ENCODE assay signal across 17 cellular contexts in genomic region chr6:158865769-158866168, GRCh38.
"Had no signal": no experiment of that assay in that cellular context is flagged by ENCODE, and none has a peak within 500 bp of the region (broad histone marks: within the 10 kb centered on the region; RNA-seq: fewer than 3 reads in every experiment).

No MANE protein-coding gene starts in this region.

- H3K27ac ChIP-seq: stomach, thoracic aorta, uterus had no signal

- ATAC-seq: activated T-cell treated with anti-CD3 and anti-CD28 coated beads, Interleukin-2, amount 50 U/mL, for 72 hours had no signal

- DNase-seq: activated CD4-positive, alpha-beta memory T cell treated with anti-CD3 and anti-CD28 coated beads for 36 hours; activated CD4-positive, alpha-beta T cell treated with anti-CD3 and anti-CD28 coated beads for 1 hour; activated gamma-delta T cell treated with Interleukin-2 at 50 U/mL for 16 hours; activated naive CD8-positive, alpha-beta T cell treated with anti-CD3 and anti-CD28 coated beads, Interleukin-2, amount 10 ng/mL, durations not matched to agents 7 days and 5 days; activated T-cell treated with anti-CD3 and anti-CD28 coated beads, Interleukin-2, amount 50 U/mL, for 72 hours; anterior cingulate cortex; cerebellar nuclear complex; erythroblast; hippocampal formation; kidney glomerular epithelial cell; stimulated activated CD4-positive, alpha-beta T cell treated with anti-CD3 and anti-CD28 coated beads, Interleukin-15, amount 100 ng/mL, for 24 hours; stimulated activated CD4-positive, alpha-beta T cell treated with anti-CD3 and anti-CD28 coated beads, Interleukin-4, amount 100 ng/mL, for 24 hours; stomach; uterus had no signal

- H3K9me3 Mint-ChIP-seq: activated CD4-positive, alpha-beta memory T cell treated with anti-CD3 and anti-CD28 coated beads for 36 hours; activated naive CD8-positive, alpha-beta T cell treated with anti-CD3 and anti-CD28 coated beads, Interleukin-2, amount 10 ng/mL, durations not matched to agents 7 days and 5 days; dendritic cell treated with granulocyte-macrophage colony-stimulating factor and Interleukin-4, amounts not matched to agents 40 ng/mL and 50 ng/mL, for 4 days; neural crest cell had no signal

- H3K27me3 ChIP-seq: stomach, uterus had no signal

- H3K4me3 ChIP-seq: stomach, thoracic aorta, uterus had no signal

- H3K4me1 ChIP-seq: uterus had no signal

- H3K36me3 ChIP-seq: stomach, thoracic aorta, uterus had no signal

- H3K27me3 Mint-ChIP-seq: activated CD4-positive, alpha-beta memory T cell treated with anti-CD3 and anti-CD28 coated beads for 36 hours; activated naive CD8-positive, alpha-beta T cell treated with anti-CD3 and anti-CD28 coated beads, Interleukin-2, amount 10 ng/mL, durations not matched to agents 7 days and 5 days; dendritic cell treated with granulocyte-macrophage colony-stimulating factor and Interleukin-4, amounts not matched to agents 40 ng/mL and 50 ng/mL, for 4 days had no signal

- H3K4me3 Mint-ChIP-seq: activated CD4-positive, alpha-beta memory T cell treated with anti-CD3 and anti-CD28 coated beads for 36 hours; activated naive CD8-positive, alpha-beta T cell treated with anti-CD3 and anti-CD28 coated beads, Interleukin-2, amount 10 ng/mL, durations not matched to agents 7 days and 5 days; activated T-cell treated with anti-CD3 and anti-CD28 coated beads, Interleukin-2, amount 50 U/mL, for 72 hours; dendritic cell treated with granulocyte-macrophage colony-stimulating factor and Interleukin-4, amounts not matched to agents 40 ng/mL and 50 ng/mL, for 4 days; neural crest cell had no signal

- H3K27ac Mint-ChIP-seq: activated CD4-positive, alpha-beta memory T cell treated with anti-CD3 and anti-CD28 coated beads for 36 hours; activated naive CD8-positive, alpha-beta T cell treated with anti-CD3 and anti-CD28 coated beads, Interleukin-2, amount 10 ng/mL, durations not matched to agents 7 days and 5 days; activated T-cell treated with anti-CD3 and anti-CD28 coated beads, Interleukin-2, amount 50 U/mL, for 72 hours; dendritic cell treated with granulocyte-macrophage colony-stimulating factor and Interleukin-4, amounts not matched to agents 40 ng/mL and 50 ng/mL, for 4 days had no signal

- H3K36me3 Mint-ChIP-seq: activated CD4-positive, alpha-beta memory T cell treated with anti-CD3 and anti-CD28 coated beads for 36 hours had no signal

- H3K9me3 ChIP-seq: stomach, thoracic aorta, uterus had no signal
